ENCODE assay signal across 11 cellular contexts in the genomic region with DNA sequence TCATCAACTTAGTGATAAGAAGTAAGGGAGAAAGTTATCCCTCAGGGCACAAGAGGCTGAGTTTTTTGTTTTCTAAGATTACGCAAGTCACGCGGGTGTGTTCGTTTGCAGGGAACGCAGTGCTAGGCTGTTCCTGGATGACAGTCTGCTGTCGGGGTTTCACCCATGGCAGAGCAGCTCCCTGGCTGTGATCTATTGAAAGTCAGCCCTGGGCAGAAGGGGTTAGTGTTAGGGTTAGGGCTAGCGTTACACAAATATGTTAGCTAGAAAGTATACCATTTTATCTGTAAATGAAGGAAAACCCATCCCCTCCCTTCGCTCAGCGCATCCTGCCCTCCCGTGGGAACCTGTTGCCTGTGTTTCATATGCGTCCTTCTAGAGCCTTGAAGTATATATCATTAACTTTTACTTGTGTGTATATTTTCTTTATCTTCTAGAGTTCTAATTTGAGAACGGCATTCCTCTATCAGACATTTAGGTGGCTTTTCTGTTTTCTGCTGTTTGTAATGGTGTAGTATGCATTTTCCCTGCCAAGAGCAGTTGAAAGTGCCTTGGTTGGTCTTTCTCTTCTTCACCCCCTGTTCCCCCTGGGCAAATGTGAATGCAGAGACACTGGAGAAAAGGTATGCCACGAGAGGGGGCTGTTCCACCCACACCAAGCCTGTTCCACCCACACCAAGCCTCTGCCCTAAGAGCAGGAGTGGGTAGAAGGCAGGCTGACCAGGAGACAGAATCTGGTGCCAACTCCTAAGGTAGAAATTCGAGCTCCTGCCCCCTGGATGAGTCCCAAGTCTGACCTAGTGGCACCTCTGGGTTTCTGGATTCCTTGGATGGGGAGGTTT. TPM values are rescaled to one million over a fixed set of nuclear protein-coding genes. Genes with fewer than 3 reads are reported as not detected.
A peak's percentile ranks its signal among the peaks of the same experiment; 100 is the strongest.
DNase-seq lines count a peak whose midpoint lies in the region; ATAC-seq, FAIRE-seq and TF ChIP-seq lines count a peak whose summit lies in the region.
"Had no signal": no experiment of that assay in that cellular context is flagged by ENCODE, and none has a peak within 500 bp of the region (broad histone marks: within the 10 kb centered on the region; RNA-seq: fewer than 3 reads in every experiment).

No MANE protein-coding gene starts in this region.

- H3K9ac ChIP-seq in SK-N-SH, result no peak overlapping the region
- H3K9ac ChIP-seq: parathyroid adenoma had no signal

- no peak for ATAC-seq in GM18867 (IDR thresholded peaks at IDR 0.05; ENCODE audit: unreplicated experiment)

- H3K9me2 ChIP-seq in SK-N-SH, result no peaks in the 10 kb centered on the region

- intact Hi-C loops in cardiac septum (cut with DNase I), result loop anchor here (5.0 kb wide), 1 partner anchor 52 kb away; no protein-coding TSS in a partner anchor

- DNase-seq in GM19239 (ENCODE audit: insufficient read length, low spot score), result no peak
- DNase-seq in SK-N-SH, result no peak
- DNase-seq in cardiac septum (ENCODE audit: low spot score), result peak; percentile 72
- no peak for DNase-seq in activated CD4-positive, alpha-beta T cell treated with anti-CD3 and anti-CD28 coated beads for 1 hour
- DNase-seq in RCC 7860 (ENCODE audit: low spot score), result no peak
- DNase-seq in AG08396 (ENCODE audit: low spot score), result no peak
- DNase-seq: activated T-cell treated with anti-CD3 and anti-CD28 coated beads, Interleukin-2, amount 50 U/mL, for 48 hours; MG63 had no signal

- H3K27me3 ChIP-seq in SK-N-SH (ENCODE audit: insufficient read depth), result no peaks in the 10 kb centered on the region
- H3K27me3 ChIP-seq: MG63 had no signal

- peak; percentile 44 for TF ChIP-seq CTCF in 22Rv1 (IDR thresholded peaks at IDR 0.05)
- TF ChIP-seq CTCF in SK-N-SH (IDR thresholded peaks at IDR 0.05), result peak; percentile 20; the same call in 1 of the 2 replicates

- H4K20me1 ChIP-seq in SK-N-SH (ENCODE audit: insufficient read depth), result no peaks in the 10 kb centered on the region

- no peaks in the 10 kb centered on the region for H3K79me2 ChIP-seq in SK-N-SH (ENCODE audit: insufficient read depth)
- H3K79me2 ChIP-seq: parathyroid adenoma had no signal

- H2AFZ ChIP-seq in SK-N-SH (ENCODE audit: low read depth), result no peak overlapping the region
- H2AFZ ChIP-seq: parathyroid adenoma had no signal

- WGBS in SK-N-SH (ENCODE audit: low lambda C conversion rate), result 88% methylated on average over 14 of the region's 14 CpGs

- CTCF ChIA-PET in SK-N-SH (lab: Yijun Ruan, JAX), result interaction anchor here (0.6 to 5.3 kb wide), 7 partner anchors 9 to 317 kb away, joined by 3 to 25 read pairs (median 4); no protein-coding TSS in a partner anchor

- H3K4me1 ChIP-seq in SK-N-SH (ENCODE audit: control insufficient read depth in 1 of 2, insufficient read depth in 2 of 2, low read depth in 1 of 2, low read length in 1 of 2), result no peaks in the 10 kb centered on the region
- H3K4me1 ChIP-seq: parathyroid adenoma had no signal

- FAIRE-seq in GM19239 (lab: Jason Lieb, UNC) (peak; percentile 35), RCC 7860 (lab: Jason Lieb, UNC) (no peak)

- no peak for TF ChIP-seq EP300 in SK-N-SH (IDR thresholded peaks at IDR 0.05; ENCODE audit: borderline replicate concordance in 1 of 2, low read depth in 1 of 2, low read length in 1 of 2)

- no peak overlapping the region for H3K27ac ChIP-seq in 22Rv1
- no peak overlapping the region for H3K27ac ChIP-seq in SK-N-SH (ENCODE audit: low read depth in 2 of 2, low read length in 1 of 2)
- H3K27ac ChIP-seq: parathyroid adenoma had no signal

- H3K4me2 ChIP-seq in SK-N-SH, result no peak overlapping the region

- POLR2A ChIA-PET in SK-N-SH (lab: Yijun Ruan, JAX), result no interaction called here

- no peak overlapping the region for H3K4me3 ChIP-seq in SK-N-SH (ENCODE audit: low read depth in 2 of 2, low read length in 1 of 2)
- H3K4me3 ChIP-seq: MG63 had no signal

- TF ChIP-seq RAD21 in SK-N-SH (IDR thresholded peaks at IDR 0.05; ENCODE audit: low read length), result no peak

- H3K9me3 ChIP-seq in SK-N-SH, result no peaks in the 10 kb centered on the region
- H3K9me3 ChIP-seq: MG63 had no signal

- H3F3A ChIP-seq in SK-N-SH (replicated peaks; ENCODE audit: insufficient read depth), result no peaks in the 10 kb centered on the region

- H3K36me3 ChIP-seq in SK-N-SH (replicated peaks in 1 of 2; ENCODE audit: control insufficient read depth in 1 of 2, insufficient read depth in 2 of 2, low read length in 1 of 2), result peaks cover 16 to 21% of the 10 kb centered on the region in 2 experiments
- H3K36me3 ChIP-seq: MG63 had no signal

TF ChIP-seq in SK-N-SH, 30 proteins besides CTCF, POLR2A, EP300 and RAD21:
- TF ChIP-seq NRF1 (IDR thresholded peaks at IDR 0.05; ENCODE audit: low read depth, low read length) (no peak), ELF1 (IDR thresholded peaks at IDR 0.05) (no peak), RFX5 (IDR thresholded peaks at IDR 0.05; ENCODE audit: low read length) (no peak)
TF ChIP-seq in SK-N-SH: peak in this region for 0.

RNA-seq across cellular contexts. Expression of a gene that starts 47.0 kb away (rescaled TPM):
- polyA plus RNA-seq in SK-N-SH (2012; rRNA removed), result 25.3 and 38.5 TPM in 2 replicates
- 22.3 and 27.1 TPM in 2 replicates for polyA plus RNA-seq in SK-N-SH (2012; cell fraction: cytosol; rRNA removed)
- polyA plus RNA-seq in SK-N-SH (2012; cell fraction: nucleus; rRNA removed), result 44.4 and 47.1 TPM in 2 replicates
- 3.9 TPM for total RNA-seq in cardiac septum
